17 cellular contexts compared by ENCODE assay signal in the genomic region with DNA sequence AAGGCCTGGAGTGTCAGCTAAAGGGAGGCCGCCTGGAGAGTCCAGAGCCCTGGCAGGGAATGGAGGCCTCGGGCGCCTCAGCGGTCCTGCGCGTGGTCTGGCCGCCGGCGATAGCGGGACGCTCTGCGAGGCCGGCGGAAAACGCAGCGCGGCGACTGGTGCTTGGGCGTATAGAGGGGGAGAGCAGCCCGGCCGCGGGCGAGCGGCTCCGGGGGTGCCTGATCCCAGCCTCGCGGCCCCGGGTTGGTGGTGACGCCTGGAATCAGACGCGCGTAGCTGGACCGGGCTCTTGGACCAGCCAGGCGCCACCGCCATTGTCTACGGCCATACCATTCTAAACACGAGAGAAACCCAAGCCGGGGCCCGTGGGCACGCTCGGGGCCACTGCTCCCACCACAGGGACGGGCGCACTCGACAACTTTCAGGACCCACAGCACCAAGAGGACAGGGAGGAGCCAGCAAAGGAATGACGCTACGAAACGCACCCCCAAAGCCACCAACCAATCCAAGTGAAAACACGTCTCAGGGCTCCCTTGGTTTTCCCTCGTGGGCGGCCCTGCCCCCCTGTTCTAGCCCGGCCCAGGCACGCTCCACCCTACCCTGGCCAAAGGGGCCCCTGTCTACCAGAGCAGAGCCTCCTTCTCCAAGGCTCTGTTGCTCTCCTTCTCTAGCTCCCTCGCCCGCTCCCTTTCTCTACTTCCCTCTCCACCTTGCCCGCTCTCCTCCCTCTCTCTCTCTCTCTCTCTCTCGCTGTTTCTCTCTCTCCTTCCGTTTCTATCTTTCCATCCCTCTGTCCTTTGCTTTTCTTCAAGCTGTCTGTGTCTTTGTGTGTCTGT. TPM values are rescaled to one million over a fixed set of nuclear protein-coding genes. Genes with fewer than 3 reads are reported as not detected.
A peak's percentile ranks its signal among the peaks of the same experiment; 100 is the strongest.
DNase-seq lines count a peak whose midpoint lies in the region; ATAC-seq and TF ChIP-seq lines count a peak whose summit lies in the region.
"Had no signal": no experiment of that assay in that cellular context is flagged by ENCODE, and none has a peak within 500 bp of the region (broad histone marks: within the 10 kb centered on the region; RNA-seq: fewer than 3 reads in every experiment).

No MANE protein-coding gene starts in this region.

- H3K9me3 ChIP-seq in left ventricle myocardium inferior (replicated peaks) (no peaks in the 10 kb centered on the region), iPS-15b (ENCODE audit: control insufficient read depth, insufficient read depth, low read length) (no peaks in the 10 kb centered on the region)
- H3K9me3 ChIP-seq: body of pancreas had no signal

- H3K27ac ChIP-seq in left ventricle myocardium inferior (replicated peaks), result no peak overlapping the region
- H3K27ac ChIP-seq: body of pancreas, HL-60 had no signal

- TF ChIP-seq CTCF in left ventricle myocardium inferior (IDR thresholded peaks at IDR 0.05; ENCODE audit: borderline replicate concordance), result no peak
- no peak for TF ChIP-seq CTCF in WTC11 (IDR thresholded peaks at IDR 0.05)

- no peaks in the 10 kb centered on the region for H3K36me3 ChIP-seq in left ventricle myocardium inferior
- H3K36me3 ChIP-seq in iPS-15b (ENCODE audit: control insufficient read depth, insufficient read depth, low read length), result no peaks in the 10 kb centered on the region

- peaks cover 86% of the 10 kb centered on the region for H3K27me3 Mint-ChIP-seq in WTC11 (ENCODE audit: low read depth)
- peaks cover 77% of the 10 kb centered on the region for H3K27me3 Mint-ChIP-seq in stimulated activated memory B cell treated with anti-CD40 and anti-IgM and Interleukin-4, amounts not matched to agents 10 μg/mL and 1 μg/mL and 100 μg/mL, for 72 hours

- H3K9me3 Mint-ChIP-seq in WTC11, result peaks cover 8% of the 10 kb centered on the region; the same call in 1 of the 2 replicates
- peaks cover 14% of the 10 kb centered on the region for H3K9me3 Mint-ChIP-seq in stimulated activated memory B cell treated with anti-CD40 and anti-IgM and Interleukin-4, amounts not matched to agents 10 μg/mL and 1 μg/mL and 100 μg/mL, for 72 hours

- peaks cover 23% of the 10 kb centered on the region for H3K4me1 Mint-ChIP-seq in WTC11
- H3K4me1 Mint-ChIP-seq in stimulated activated memory B cell treated with anti-CD40 and anti-IgM and Interleukin-4, amounts not matched to agents 10 μg/mL and 1 μg/mL and 100 μg/mL, for 72 hours, result peaks cover 45% of the 10 kb centered on the region

- H3K27me3 ChIP-seq in left ventricle myocardium inferior (ENCODE audit: low read depth), result peaks cover 82% of the 10 kb centered on the region
- H3K27me3 ChIP-seq in iPS-15b (ENCODE audit: control insufficient read depth, insufficient read depth, low read length), result peaks cover 73% of the 10 kb centered on the region

- intact Hi-C loops in Right ventricle myocardium superior (cut with DNase I), result no loop called here
- intact Hi-C loops in left ventricle myocardium inferior (cut with micrococcal nuclease), result no loop called here

- ATAC-seq in Right ventricle myocardium superior (ENCODE audit: poor library complexity) (no peak), WTC11 (no peak), HG03469 (IDR thresholded peaks at IDR 0.05; ENCODE audit: unreplicated experiment) (no peak)
- ATAC-seq in stimulated activated memory B cell treated with anti-CD40 and anti-IgM and Interleukin-4, amounts not matched to agents 10 μg/mL and 1 μg/mL and 100 μg/mL, for 72 hours, result no peak
- ATAC-seq: body of pancreas had no signal

- peaks cover 47% of the 10 kb centered on the region for H3K4me1 ChIP-seq in left ventricle myocardium inferior
- no peaks in the 10 kb centered on the region for H3K4me1 ChIP-seq in iPS-15b (ENCODE audit: control insufficient read depth, insufficient read depth, low read length)

- CTCF ChIA-PET in WTC11 (lab: Charles Lee), result no interaction called here

- no peak overlapping the region for H3K27ac Mint-ChIP-seq in WTC11
- no peak overlapping the region for H3K27ac Mint-ChIP-seq in stimulated activated memory B cell treated with anti-CD40 and anti-IgM and Interleukin-4, amounts not matched to agents 10 μg/mL and 1 μg/mL and 100 μg/mL, for 72 hours

- no peak overlapping the region for H3K9ac ChIP-seq in iPS-15b (ENCODE audit: low read depth, low read length)

- H3K36me3 Mint-ChIP-seq in WTC11, result peaks cover 39% of the 10 kb centered on the region
- peaks cover 6% of the 10 kb centered on the region for H3K36me3 Mint-ChIP-seq in stimulated activated memory B cell treated with anti-CD40 and anti-IgM and Interleukin-4, amounts not matched to agents 10 μg/mL and 1 μg/mL and 100 μg/mL, for 72 hours

- H3K4me3 ChIP-seq in left ventricle myocardium inferior (no peak overlapping the region), iPS-15b (ENCODE audit: low read depth, low read length) (peak overlapping the region; percentile 18)
- H3K4me3 ChIP-seq: body of pancreas had no signal

- peak; percentile 26 for DNase-seq in Right ventricle myocardium superior
- no peak for DNase-seq in left ventricle myocardium inferior
- no peak for DNase-seq in WTC11 (ENCODE audit: low spot score)
- DNase-seq in LoVo (ENCODE audit: low spot score), result no peak
- DNase-seq in NCI-H2107 treated with DMSO at 0.1 percent for 48 hours (lab: John Stamatoyannopoulos, UW; ENCODE audit: unreplicated experiment), result no peak
- DNase-seq: body of pancreas; GDM1; NCI-H2227 treated with DMSO at 0.1 percent for 48 hours; stimulated activated CD4-positive, alpha-beta T cell treated with anti-CD3 and anti-CD28 coated beads, Interleukin-4, amount 100 ng/mL, for 4 hours had no signal

- H3K4me3 Mint-ChIP-seq in WTC11, result peak overlapping the region; percentile 41
- H3K4me3 Mint-ChIP-seq in stimulated activated memory B cell treated with anti-CD40 and anti-IgM and Interleukin-4, amounts not matched to agents 10 μg/mL and 1 μg/mL and 100 μg/mL, for 72 hours, result peak overlapping the region; percentile 5

- POLR2A ChIA-PET in WTC11 (lab: Charles Lee), result no interaction called here

TF ChIP-seq in WTC11, 78 proteins besides CTCF, POLR2A, EP300 and RAD21 (continues in another document):
- TF ChIP-seq SP1 (CRISPR knock-in tag; conservative IDR thresholded peaks at IDR 0.05) (no peak), IRF2 (CRISPR knock-in tag; IDR thresholded peaks at IDR 0.05; ENCODE audit: borderline replicate concordance, low read depth) (no peak), ZBTB21 (CRISPR knock-in tag; IDR thresholded peaks at IDR 0.05; ENCODE audit: borderline replicate concordance) (no peak), GRHL2 (CRISPR knock-in tag; IDR thresholded peaks at IDR 0.05; ENCODE audit: insufficient replicate concordance, severe bottlenecking) (no peak), ZNF263 (CRISPR knock-in tag; IDR thresholded peaks at IDR 0.05; ENCODE audit: low read depth) (no peak), ELF4 (CRISPR knock-in tag; IDR thresholded peaks at IDR 0.05; ENCODE audit: low read depth) (no peak)
- TF ChIP-seq, protein P1, sequence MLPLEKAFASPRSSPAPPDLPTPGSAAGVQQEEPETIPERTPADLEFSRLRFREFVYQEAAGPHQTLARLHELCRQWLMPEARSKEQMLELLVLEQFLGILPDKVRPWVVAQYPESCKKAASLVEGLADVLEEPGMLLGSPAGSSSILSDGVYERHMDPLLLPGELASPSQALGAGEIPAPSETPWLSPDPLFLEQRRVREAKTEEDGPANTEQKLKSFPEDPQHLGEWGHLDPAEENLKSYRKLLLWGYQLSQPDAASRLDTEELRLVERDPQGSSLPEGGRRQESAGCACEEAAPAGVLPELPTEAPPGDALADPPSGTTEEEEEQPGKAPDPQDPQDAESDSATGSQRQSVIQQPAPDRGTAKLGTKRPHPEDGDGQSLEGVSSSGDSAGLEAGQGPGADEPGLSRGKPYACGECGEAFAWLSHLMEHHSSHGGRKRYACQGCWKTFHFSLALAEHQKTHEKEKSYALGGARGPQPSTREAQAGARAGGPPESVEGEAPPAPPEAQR (CRISPR knock-in tag; IDR thresholded peaks at IDR 0.05), result no peak
- TF ChIP-seq, protein P2, sequence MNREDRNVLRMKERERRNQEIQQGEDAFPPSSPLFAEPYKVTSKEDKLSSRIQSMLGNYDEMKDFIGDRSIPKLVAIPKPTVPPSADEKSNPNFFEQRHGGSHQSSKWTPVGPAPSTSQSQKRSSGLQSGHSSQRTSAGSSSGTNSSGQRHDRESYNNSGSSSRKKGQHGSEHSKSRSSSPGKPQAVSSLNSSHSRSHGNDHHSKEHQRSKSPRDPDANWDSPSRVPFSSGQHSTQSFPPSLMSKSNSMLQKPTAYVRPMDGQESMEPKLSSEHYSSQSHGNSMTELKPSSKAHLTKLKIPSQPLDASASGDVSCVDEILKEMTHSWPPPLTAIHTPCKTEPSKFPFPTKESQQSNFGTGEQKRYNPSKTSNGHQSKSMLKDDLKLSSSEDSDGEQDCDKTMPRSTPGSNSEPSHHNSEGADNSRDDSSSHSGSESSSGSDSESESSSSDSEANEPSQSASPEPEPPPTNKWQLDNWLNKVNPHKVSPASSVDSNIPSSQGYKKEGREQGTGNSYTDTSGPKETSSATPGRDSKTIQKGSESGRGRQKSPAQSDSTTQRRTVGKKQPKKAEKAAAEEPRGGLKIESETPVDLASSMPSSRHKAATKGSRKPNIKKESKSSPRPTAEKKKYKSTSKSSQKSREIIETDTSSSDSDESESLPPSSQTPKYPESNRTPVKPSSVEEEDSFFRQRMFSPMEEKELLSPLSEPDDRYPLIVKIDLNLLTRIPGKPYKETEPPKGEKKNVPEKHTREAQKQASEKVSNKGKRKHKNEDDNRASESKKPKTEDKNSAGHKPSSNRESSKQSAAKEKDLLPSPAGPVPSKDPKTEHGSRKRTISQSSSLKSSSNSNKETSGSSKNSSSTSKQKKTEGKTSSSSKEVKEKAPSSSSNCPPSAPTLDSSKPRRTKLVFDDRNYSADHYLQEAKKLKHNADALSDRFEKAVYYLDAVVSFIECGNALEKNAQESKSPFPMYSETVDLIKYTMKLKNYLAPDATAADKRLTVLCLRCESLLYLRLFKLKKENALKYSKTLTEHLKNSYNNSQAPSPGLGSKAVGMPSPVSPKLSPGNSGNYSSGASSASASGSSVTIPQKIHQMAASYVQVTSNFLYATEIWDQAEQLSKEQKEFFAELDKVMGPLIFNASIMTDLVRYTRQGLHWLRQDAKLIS (CRISPR knock-in tag; IDR thresholded peaks at IDR 0.05; ENCODE audit: borderline replicate concordance), result no peak

RNA-seq across cellular contexts. Expression of a gene that starts 7.8 kb away (rescaled TPM):
- not detected for total RNA-seq in Right ventricle myocardium superior
- total RNA-seq in left ventricle myocardium inferior, result not detected
- total RNA-seq in WTC11 (2021), result not detected in 3 replicates
- total RNA-seq: body of pancreas; mononuclear cell; renal cortical epithelial cell; T-helper 2 cell treated with Interferon-gamma antibody and Interleukin-4, amounts not matched to agents 100 ng/mL and 5 ng/mL, for 36 hours had no signal

RNA-seq across cellular contexts. Expression of a gene that starts 45.1 kb away (rescaled TPM):
- total RNA-seq in Right ventricle myocardium superior, result not detected
- not detected for total RNA-seq in left ventricle myocardium inferior
- 0.09 to 0.24 TPM (median 0.18 TPM) in 3 replicates for total RNA-seq in WTC11 (2021)
- total RNA-seq: body of pancreas; M059J; mononuclear cell; renal cortical epithelial cell; T-helper 2 cell treated with Interferon-gamma antibody and Interleukin-4, amounts not matched to agents 100 ng/mL and 5 ng/mL, for 36 hours had no signal
